ENCODE assay signal across 1 cellular context in genomic region chr3:98519351-98519750, GRCh38.
TF ChIP-seq lines count a peak whose summit lies in the region.

No MANE protein-coding gene starts in this region.

TF ChIP-seq in SK-N-SH treated with all-trans-retinoic acid at 6 μM for 48 hours, 23 proteins besides CTCF, POLR2A, EP300 and RAD21 (continued from another document):
- TF ChIP-seq, protein P1, sequence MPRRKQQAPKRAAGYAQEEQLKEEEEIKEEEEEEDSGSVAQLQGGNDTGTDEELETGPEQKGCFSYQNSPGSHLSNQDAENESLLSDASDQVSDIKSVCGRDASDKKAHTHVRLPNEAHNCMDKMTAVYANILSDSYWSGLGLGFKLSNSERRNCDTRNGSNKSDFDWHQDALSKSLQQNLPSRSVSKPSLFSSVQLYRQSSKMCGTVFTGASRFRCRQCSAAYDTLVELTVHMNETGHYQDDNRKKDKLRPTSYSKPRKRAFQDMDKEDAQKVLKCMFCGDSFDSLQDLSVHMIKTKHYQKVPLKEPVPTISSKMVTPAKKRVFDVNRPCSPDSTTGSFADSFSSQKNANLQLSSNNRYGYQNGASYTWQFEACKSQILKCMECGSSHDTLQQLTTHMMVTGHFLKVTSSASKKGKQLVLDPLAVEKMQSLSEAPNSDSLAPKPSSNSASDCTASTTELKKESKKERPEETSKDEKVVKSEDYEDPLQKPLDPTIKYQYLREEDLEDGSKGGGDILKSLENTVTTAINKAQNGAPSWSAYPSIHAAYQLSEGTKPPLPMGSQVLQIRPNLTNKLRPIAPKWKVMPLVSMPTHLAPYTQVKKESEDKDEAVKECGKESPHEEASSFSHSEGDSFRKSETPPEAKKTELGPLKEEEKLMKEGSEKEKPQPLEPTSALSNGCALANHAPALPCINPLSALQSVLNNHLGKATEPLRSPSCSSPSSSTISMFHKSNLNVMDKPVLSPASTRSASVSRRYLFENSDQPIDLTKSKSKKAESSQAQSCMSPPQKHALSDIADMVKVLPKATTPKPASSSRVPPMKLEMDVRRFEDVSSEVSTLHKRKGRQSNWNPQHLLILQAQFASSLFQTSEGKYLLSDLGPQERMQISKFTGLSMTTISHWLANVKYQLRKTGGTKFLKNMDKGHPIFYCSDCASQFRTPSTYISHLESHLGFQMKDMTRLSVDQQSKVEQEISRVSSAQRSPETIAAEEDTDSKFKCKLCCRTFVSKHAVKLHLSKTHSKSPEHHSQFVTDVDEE (CRISPR knock-in tag; IDR thresholded peaks at IDR 0.05), result no peak
- no peak for TF ChIP-seq OSR1 (CRISPR knock-in tag; IDR thresholded peaks at IDR 0.05)
- TF ChIP-seq ZNF8 (CRISPR knock-in tag; IDR thresholded peaks at IDR 0.05), result no peak
- no peak for TF ChIP-seq TOX (CRISPR knock-in tag; IDR thresholded peaks at IDR 0.05; ENCODE audit: borderline replicate concordance)
- no peak for TF ChIP-seq ISL1 (CRISPR knock-in tag; IDR thresholded peaks at IDR 0.05)
- no peak for TF ChIP-seq BACH2 (CRISPR knock-in tag; IDR thresholded peaks at IDR 0.05; ENCODE audit: borderline replicate concordance)
- TF ChIP-seq, protein P2, sequence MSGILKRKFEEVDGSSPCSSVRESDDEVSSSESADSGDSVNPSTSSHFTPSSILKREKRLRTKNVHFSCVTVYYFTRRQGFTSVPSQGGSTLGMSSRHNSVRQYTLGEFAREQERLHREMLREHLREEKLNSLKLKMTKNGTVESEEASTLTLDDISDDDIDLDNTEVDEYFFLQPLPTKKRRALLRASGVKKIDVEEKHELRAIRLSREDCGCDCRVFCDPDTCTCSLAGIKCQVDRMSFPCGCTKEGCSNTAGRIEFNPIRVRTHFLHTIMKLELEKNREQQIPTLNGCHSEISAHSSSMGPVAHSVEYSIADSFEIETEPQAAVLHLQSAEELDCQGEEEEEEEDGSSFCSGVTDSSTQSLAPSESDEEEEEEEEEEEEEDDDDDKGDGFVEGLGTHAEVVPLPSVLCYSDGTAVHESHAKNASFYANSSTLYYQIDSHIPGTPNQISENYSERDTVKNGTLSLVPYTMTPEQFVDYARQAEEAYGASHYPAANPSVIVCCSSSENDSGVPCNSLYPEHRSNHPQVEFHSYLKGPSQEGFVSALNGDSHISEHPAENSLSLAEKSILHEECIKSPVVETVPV (CRISPR knock-in tag; IDR thresholded peaks at IDR 0.05), result no peak
- no peak for TF ChIP-seq ZNF70 (CRISPR knock-in tag; IDR thresholded peaks at IDR 0.05)
- no peak for TF ChIP-seq SNAI2 (CRISPR knock-in tag; IDR thresholded peaks at IDR 0.05)
- TF ChIP-seq ZFP30 (CRISPR knock-in tag; IDR thresholded peaks at IDR 0.05), result no peak
- TF ChIP-seq, protein P3, sequence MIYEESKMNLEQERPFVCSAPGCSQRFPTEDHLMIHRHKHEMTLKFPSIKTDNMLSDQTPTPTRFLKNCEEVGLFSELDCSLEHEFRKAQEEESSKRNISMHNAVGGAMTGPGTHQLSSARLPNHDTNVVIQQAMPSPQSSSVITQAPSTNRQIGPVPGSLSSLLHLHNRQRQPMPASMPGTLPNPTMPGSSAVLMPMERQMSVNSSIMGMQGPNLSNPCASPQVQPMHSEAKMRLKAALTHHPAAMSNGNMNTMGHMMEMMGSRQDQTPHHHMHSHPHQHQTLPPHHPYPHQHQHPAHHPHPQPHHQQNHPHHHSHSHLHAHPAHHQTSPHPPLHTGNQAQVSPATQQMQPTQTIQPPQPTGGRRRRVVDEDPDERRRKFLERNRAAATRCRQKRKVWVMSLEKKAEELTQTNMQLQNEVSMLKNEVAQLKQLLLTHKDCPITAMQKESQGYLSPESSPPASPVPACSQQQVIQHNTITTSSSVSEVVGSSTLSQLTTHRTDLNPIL (CRISPR knock-in tag; IDR thresholded peaks at IDR 0.05; ENCODE audit: low read depth), result no peak
- TF ChIP-seq PATZ1 (CRISPR knock-in tag; IDR thresholded peaks at IDR 0.05; ENCODE audit: borderline replicate concordance), result no peak
